ENCODE assay signal across 21 cellular contexts in genomic region chr10:15367296-15367830, GRCh38. TPM values are rescaled to one million over a fixed set of nuclear protein-coding genes. Genes with fewer than 3 reads are reported as not detected.
DNase-seq lines count a peak whose midpoint lies in the region; ATAC-seq and TF ChIP-seq lines count a peak whose summit lies in the region.
"Had no signal": no experiment of that assay in that cellular context is flagged by ENCODE, and none has a peak within 500 bp of the region (broad histone marks: within the 10 kb centered on the region; RNA-seq: fewer than 3 reads in every experiment).

No MANE protein-coding gene starts in this region.

- H3K27ac Mint-ChIP-seq in brain, result peak overlapping the region in 2 of 5 experiments; percentile 66 to 67
- H3K27ac Mint-ChIP-seq: CD8-positive, alpha-beta T cell had no signal

- H3K27me3 Mint-ChIP-seq in brain, result peaks cover 5% of the 10 kb centered on the region

- in situ Hi-C loops in G401 (cut with HindIII; ENCODE audit: low sequenced_read_pairs), result no loop called here

- peak overlapping the region in 4 of 5 experiments; percentile 88 to 96 (median 96) for H3K4me3 Mint-ChIP-seq in brain
- H3K4me3 Mint-ChIP-seq: CD8-positive, alpha-beta T cell had no signal

- TF ChIP-seq CTCF in brain (conservative IDR thresholded peaks at IDR 0.05), result no peak

- ATAC-seq in HG02610 (IDR thresholded peaks at IDR 0.05; ENCODE audit: unreplicated experiment), result no peak
- ATAC-seq: CD8-positive, alpha-beta T cell had no signal

- DNase-seq in G401 (ENCODE audit: low spot score) (peak; percentile 24), medulla oblongata (ENCODE audit: extremely low spot score) (peak; percentile 44), pons (ENCODE audit: low spot score) (peak; percentile 77), NCI-H1048 (lab: John Stamatoyannopoulos, UW) (no peak), NCI-H2081 treated with DMSO at 0.1 percent for 48 hours (lab: John Stamatoyannopoulos, UW) (no peak), NCI-H446 (lab: John Stamatoyannopoulos, UW) (no peak)
- DNase-seq: CD8-positive, alpha-beta T cell; DMS79 treated with DMSO at 0.1 percent for 48 hours; HCEC 1CT; Karpas-422; NCI-H1092 treated with DMSO at 0.1 percent for 48 hours; NCI-H1436; NCI-H187; NCI-H2227 treated with DMSO at 0.1 percent for 48 hours; NCI-H510A; NCI-H774; SIG-M5; SK-N-SH; SW 1271 had no signal

- H3K36me3 Mint-ChIP-seq in brain, result peaks cover 39% of the 10 kb centered on the region
- H3K36me3 Mint-ChIP-seq: CD8-positive, alpha-beta T cell had no signal

- H3K9me3 Mint-ChIP-seq in brain, result peaks cover 4 to 17% (median 15%) of the 10 kb centered on the region in 5 experiments
- H3K9me3 Mint-ChIP-seq: CD8-positive, alpha-beta T cell had no signal

- H3K4me1 Mint-ChIP-seq in brain, result peaks cover 43% of the 10 kb centered on the region

RNA-seq across cellular contexts. Expression of gene FAM171A1, which starts 3.7 kb away (rescaled TPM):
- total RNA-seq in G401 (2014; rRNA removed; shearing (Covaris generic)), result 2.6 TPM in 2 replicates
- 78.6 TPM for polyA plus RNA-seq in brain (ENCODE audit: insufficient read depth, low read depth, low replicate concordance)

Comparison
In these comparisons a context has a peak if more than half of its experiments do, and no peak if none do; other contexts are left out.
1. DNase-seq: peak in G401 (single experiment), medulla oblongata (single experiment) and pons (single experiment); none in NCI-H1048 (single experiment), NCI-H2081 treated with DMSO at 0.1 percent for 48 hours (single experiment) and NCI-H446 (0 of 2).